In the genomic region with DNA sequence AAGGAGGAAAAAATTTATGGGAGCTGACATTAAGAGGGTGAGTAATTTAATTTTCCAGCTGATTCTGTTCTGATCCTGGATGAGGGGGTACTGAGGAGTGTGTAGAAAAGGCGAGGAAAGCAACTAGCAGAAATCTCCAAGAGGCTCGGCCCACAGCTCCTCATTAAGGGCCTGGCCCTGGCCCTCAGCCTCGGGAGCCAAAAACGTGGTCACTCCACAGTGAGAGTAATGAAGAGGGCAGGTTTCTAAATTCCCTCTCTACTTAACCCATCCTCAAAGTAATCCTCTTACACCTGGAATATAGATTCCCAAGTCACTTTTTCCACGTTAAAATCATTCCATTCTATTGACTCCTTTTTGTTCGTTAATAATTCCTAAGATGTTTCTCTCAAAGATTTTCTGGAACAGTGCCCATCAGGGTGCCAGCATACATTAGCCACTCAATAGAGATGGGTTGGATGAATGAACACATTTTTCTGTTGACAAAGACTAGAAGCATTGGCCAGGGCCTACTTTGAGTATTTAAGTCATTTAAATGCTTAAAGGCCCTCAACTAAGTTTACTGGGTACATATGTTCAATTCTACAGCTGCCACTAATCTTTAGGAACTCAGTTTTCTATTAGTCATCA, we compare ENCODE assay signal across 12 cellular contexts. TPM values are rescaled to one million over a fixed set of nuclear protein-coding genes. Genes with fewer than 3 reads are reported as not detected.
A peak's percentile ranks its signal among the peaks of the same experiment; 100 is the strongest.
DNase-seq lines count a peak whose midpoint lies in the region; ATAC-seq and TF ChIP-seq lines count a peak whose summit lies in the region.
"Had no signal": no experiment of that assay in that cellular context is flagged by ENCODE, and none has a peak within 500 bp of the region (broad histone marks: within the 10 kb centered on the region; RNA-seq: fewer than 3 reads in every experiment).

No MANE protein-coding gene starts in this region.

- TF ChIP-seq CTCF in endothelial cell (IDR thresholded peaks at IDR 0.05; ENCODE audit: unreplicated experiment) (no peak), neural crest cell (conservative IDR thresholded peaks at IDR 0.05) (no peak), tibial artery (IDR thresholded peaks at IDR 0.05) (no peak)

- H3K27ac Mint-ChIP-seq in endothelial cell (ENCODE audit: unreplicated experiment) (no peak overlapping the region), neural crest cell (ENCODE audit: unreplicated experiment) (no peak overlapping the region)
- H3K27ac Mint-ChIP-seq: B cell had no signal

- peak overlapping the region; percentile 8 for H3K4me3 Mint-ChIP-seq in endothelial cell (ENCODE audit: unreplicated experiment)
- H3K4me3 Mint-ChIP-seq in neural crest cell, result peak overlapping the region; percentile 92
- H3K4me3 Mint-ChIP-seq: B cell had no signal

- no peak overlapping the region for H3K27ac ChIP-seq in tibial artery
- H3K27ac ChIP-seq: left ventricle myocardium inferior, VCaP had no signal

- intact Hi-C loops in tibial artery (cut with DNase I; ENCODE audit: low total_unique reads), result loop anchor here (5.0 kb wide), 1 partner anchor 403 kb away; no protein-coding TSS in a partner anchor

- H3K4me1 Mint-ChIP-seq in endothelial cell (ENCODE audit: unreplicated experiment) (no peaks in the 10 kb centered on the region), neural crest cell (peaks cover 50% of the 10 kb centered on the region)

- H3K27me3 Mint-ChIP-seq in endothelial cell (ENCODE audit: unreplicated experiment), result peaks cover 1% of the 10 kb centered on the region
- peaks cover 6% of the 10 kb centered on the region for H3K27me3 Mint-ChIP-seq in neural crest cell (ENCODE audit: low read depth)

- no peaks in the 10 kb centered on the region for H3K9me3 ChIP-seq in tibial artery
- H3K9me3 ChIP-seq: left ventricle myocardium inferior had no signal

- H3K36me3 Mint-ChIP-seq in endothelial cell (ENCODE audit: low read depth, unreplicated experiment), result no peaks in the 10 kb centered on the region
- H3K36me3 Mint-ChIP-seq in neural crest cell (ENCODE audit: low read depth), result no peaks in the 10 kb centered on the region

- ATAC-seq in HG02870 (IDR thresholded peaks at IDR 0.05; ENCODE audit: unreplicated experiment) (no peak), GM21737 (IDR thresholded peaks at IDR 0.05; ENCODE audit: unreplicated experiment) (no peak)

- peaks cover 0 to 7% of the 10 kb centered on the region in 2 donors for H3K27me3 ChIP-seq in tibial artery

- peaks cover 0 to 27% (median 17%) of the 10 kb centered on the region in 4 donors for H3K4me1 ChIP-seq in tibial artery

- H3K36me3 ChIP-seq in tibial artery, result no peaks in the 10 kb centered on the region
- H3K36me3 ChIP-seq: left ventricle myocardium inferior had no signal

- DNase-seq in Caki2 (ENCODE audit: low read depth) (peak; percentile 33), NCI-H1105 treated with DMSO at 0.1 percent for 48 hours (lab: John Stamatoyannopoulos, UW) (peak; percentile 39), endothelial cell (ENCODE audit: low spot score) (no peak), neural crest cell (ENCODE audit: low read depth, low spot score) (no peak), tibial artery (no peak), NCI-H1092 (lab: John Stamatoyannopoulos, UW) (no peak)
- DNase-seq: DND-41, left ventricle myocardium inferior had no signal

- H3K9me3 Mint-ChIP-seq in endothelial cell (ENCODE audit: unreplicated experiment) (no peaks in the 10 kb centered on the region), neural crest cell (no peaks in the 10 kb centered on the region)

- in situ Hi-C loops in Caki2 (cut with HindIII; ENCODE audit: low pct_unique_long_range_greater_than_20kb, low sequenced_read_pairs), result no loop called here

- H3K4me3 ChIP-seq in tibial artery, result no peak overlapping the region

RNA-seq across cellular contexts. Expression of gene COL11A1, which starts 1.1 kb away (rescaled TPM):
- 1.0 TPM in 1 of 2 replicates, not detected in the other for total RNA-seq in Caki2 (2014; rRNA removed; shearing (Covaris generic); ENCODE audit: low replicate concordance)
- total RNA-seq in endothelial cell (ENCODE audit: unreplicated experiment), result 9.2 TPM
- 21.5 and 25.1 TPM in 2 replicates for total RNA-seq in neural crest cell
- total RNA-seq: B cell, left ventricle myocardium inferior had no signal

Comparison
In these comparisons a context has a peak if more than half of its experiments do, and no peak if none do; other contexts are left out.
1. DNase-seq: peak in Caki2 (single experiment) and NCI-H1105 treated with DMSO at 0.1 percent for 48 hours (single experiment); none in endothelial cell (single experiment), neural crest cell (single experiment), tibial artery (0 of 2) and NCI-H1092 (single experiment).